Comparison of ENCODE assay signal across 1 cellular context in the genomic region with DNA sequence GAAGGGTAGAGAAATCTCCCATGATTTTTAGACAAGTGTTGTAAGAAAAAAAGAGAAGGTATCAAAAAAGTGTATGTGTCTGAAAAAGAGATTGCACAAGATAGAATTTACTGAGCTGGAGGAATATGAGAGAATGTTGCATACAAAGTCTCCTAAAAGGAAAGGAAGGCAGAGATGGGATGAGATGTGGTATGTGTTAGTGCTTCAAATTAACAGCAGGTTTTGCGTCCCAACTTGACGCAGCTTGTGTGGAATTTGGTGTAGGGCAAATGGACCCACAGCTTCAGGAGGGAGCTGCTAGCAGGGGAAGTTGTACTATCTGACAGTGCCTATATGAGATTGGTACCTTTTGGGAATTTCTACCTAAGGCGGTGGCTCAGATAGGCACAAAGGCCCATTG.
TF ChIP-seq lines count a peak whose summit lies in the region.

No MANE protein-coding gene starts in this region.

TF ChIP-seq in H1, 55 proteins besides CTCF, POLR2A, EP300 and RAD21 (continued from another document):
- TF ChIP-seq EGR1 (IDR thresholded peaks at IDR 0.05; ENCODE audit: borderline replicate concordance, low read depth, low read length) = no peak
- no peak for TF ChIP-seq SP4 (IDR thresholded peaks at IDR 0.05; ENCODE audit: low read length)
- no peak for TF ChIP-seq TAF1 (IDR thresholded peaks at IDR 0.05; ENCODE audit: low read depth, low read length)
- TF ChIP-seq TCF12 (IDR thresholded peaks at IDR 0.05; ENCODE audit: low read depth, low read length) = no peak
- TF ChIP-seq GABPA (IDR thresholded peaks at IDR 0.05; ENCODE audit: borderline replicate concordance, insufficient read depth, low read length) = no peak
